20 cellular contexts compared by ENCODE assay signal in genomic region chr7:137129025-137129424, GRCh38.
"Had no signal": no experiment of that assay in that cellular context is flagged by ENCODE, and none has a peak within 500 bp of the region (broad histone marks: within the 10 kb centered on the region; RNA-seq: fewer than 3 reads in every experiment).

No MANE protein-coding gene starts in this region.

- H3K27ac ChIP-seq: RWPE1 had no signal

- ATAC-seq: Panc1 had no signal

- DNase-seq: KBM-7, MV-4-11, NCI-H1092, NCI-H1105 treated with DMSO at 0.1 percent for 48 hours, NCI-H1417 treated with DMSO at 0.1 percent for 48 hours, NCI-H146, NCI-H1694 treated with DMSO at 0.1 percent for 48 hours, NCI-H1930, NCI-H2081, NCI-H2107, NCI-H226, NCI-H446, NCI-H510A, NCI-H524 treated with DMSO at 0.1 percent for 48 hours, NCI-H69, NCI-H774, SHP77 had no signal

- H3K27ac Mint-ChIP-seq: IgD-negative memory B cell had no signal

- H3K4me3 Mint-ChIP-seq: IgD-negative memory B cell had no signal

- H3K4me1 Mint-ChIP-seq: IgD-negative memory B cell had no signal

- H3K27me3 Mint-ChIP-seq: IgD-negative memory B cell had no signal

- H3K36me3 Mint-ChIP-seq: IgD-negative memory B cell had no signal
